In genomic region chr7:369981-370621, GRCh38 we compare ENCODE assay signal across 16 cellular contexts.
DNase-seq lines count a peak whose midpoint lies in the region; ATAC-seq and TF ChIP-seq lines count a peak whose summit lies in the region.
"Had no signal": no experiment of that assay in that cellular context is flagged by ENCODE, and none has a peak within 500 bp of the region (broad histone marks: within the 10 kb centered on the region; RNA-seq: fewer than 3 reads in every experiment).

No MANE protein-coding gene starts in this region.

- no peak overlapping the region for H2AFZ ChIP-seq in IMR-90 (replicated peaks; ENCODE audit: low read length, poor library complexity)
- H2AFZ ChIP-seq in neural progenitor cell (replicated peaks), result no peak overlapping the region
- no peak overlapping the region for H2AFZ ChIP-seq in GM23248

- TF ChIP-seq POLR2A in IMR-90 (IDR thresholded peaks at IDR 0.05; ENCODE audit: low read depth, low read length), result no peak

- H2BK5ac ChIP-seq in IMR-90 (ENCODE audit: low read depth, low read length, poor library complexity, severe bottlenecking), result no peak overlapping the region

- peak overlapping the region in 9 of 11 experiments; percentile 83 to 98 (median 92); a peak in 18 of 22 replicates for H3K4me2 ChIP-seq in BLaER1 treated with 17β-estradiol and CSF1 and Interleukin-3, amounts not matched to agents 10 nM and 100 nM
- H3K4me2 ChIP-seq in IMR-90 (ENCODE audit: low read depth, low read length), result no peak overlapping the region
- H3K4me2 ChIP-seq in neural progenitor cell, result no peak overlapping the region
- no peak overlapping the region for H3K4me2 ChIP-seq in GM23248 (ENCODE audit: unreplicated experiment)

- peak overlapping the region in 1 of 11 experiments; percentile 57; a peak in 1 of 22 replicates for H3K9ac ChIP-seq in BLaER1 treated with 17β-estradiol and CSF1 and Interleukin-3, amounts not matched to agents 10 nM and 100 nM
- no peak overlapping the region for H3K9ac ChIP-seq in IMR-90 (ENCODE audit: low read depth, low read length)
- H3K9ac ChIP-seq in neural progenitor cell, result no peak overlapping the region
- H3K9ac ChIP-seq in GM23248, result no peak overlapping the region

- no peak overlapping the region for H3K4me3 ChIP-seq in BLaER1 treated with 17β-estradiol and CSF1 and Interleukin-3, amounts not matched to agents 10 nM and 100 nM
- H3K4me3 ChIP-seq in IMR-90 (ENCODE audit: insufficient read depth, low read depth, low read length) (no peak overlapping the region), neural progenitor cell (no peak overlapping the region), GM23248 (no peak overlapping the region)

- no peak overlapping the region for H2BK20ac ChIP-seq in IMR-90 (ENCODE audit: low read depth, low read length)

- peak overlapping the region; percentile 28 for H2AK9ac ChIP-seq in IMR-90 (replicated peaks; ENCODE audit: low read depth, low read length, poor library complexity)

- no peak overlapping the region for H2AK5ac ChIP-seq in IMR-90 (ENCODE audit: low read depth, low read length)

- H3K36me3 ChIP-seq in BLaER1 treated with 17β-estradiol and CSF1 and Interleukin-3, amounts not matched to agents 10 nM and 100 nM, result no peaks in the 10 kb centered on the region
- H3K36me3 ChIP-seq in IMR-90 (ENCODE audit: control insufficient read depth, insufficient read depth, low read length) (no peaks in the 10 kb centered on the region), neural progenitor cell (no peaks in the 10 kb centered on the region), GM23248 (ENCODE audit: low read depth) (no peaks in the 10 kb centered on the region)

- no peak overlapping the region for H3K18ac ChIP-seq in IMR-90 (ENCODE audit: low read depth, low read length)

- no peak for ATAC-seq in IMR-90 (ENCODE audit: low read depth)
- ATAC-seq: Panc1 had no signal

- H3K56ac ChIP-seq in IMR-90 (ENCODE audit: extremely low read depth, insufficient read depth, low read length), result no peak overlapping the region

- no peak overlapping the region for H3K27ac Mint-ChIP-seq in neural progenitor cell
- H3K27ac Mint-ChIP-seq: activated T-helper 1 cell treated with anti-CD3 and anti-CD28 coated beads, Interleukin-12 subunit alpha, Interleukin-12 subunit beta, Interleukin-2, Interleukin-4 antibody, amounts not matched to agents 30 ng/mL and 10 ng/mL and 1 ng/mL, durations not matched to agents 14 hours and 24 hours and 36 hours; dendritic cell treated with granulocyte-macrophage colony-stimulating factor and Interleukin-4, amounts not matched to agents 40 ng/mL and 50 ng/mL, for 4 days had no signal

- no peak for TF ChIP-seq RAD21 in IMR-90 (IDR thresholded peaks at IDR 0.05; ENCODE audit: low read length)

- dilution Hi-C loops in IMR-90 (cut with HindIII; ENCODE audit: low sequenced_read_pairs, unreplicated experiment), result no loop called here

- peaks cover 6% of the 10 kb centered on the region for H3F3A ChIP-seq in neural progenitor cell (ENCODE audit: low read depth)
- H3F3A ChIP-seq in GM23248 (ENCODE audit: insufficient read depth), result no peaks in the 10 kb centered on the region

- H3K14ac ChIP-seq in IMR-90 (replicated peaks; ENCODE audit: low read depth, low read length), result no peak overlapping the region

- intact Hi-C loops in IMR-90 (cut with micrococcal nuclease), result no loop called here
- intact Hi-C loops in cardiac septum (cut with DNase I), result no loop called here

- no peaks in the 10 kb centered on the region for H3K36me3 Mint-ChIP-seq in neural progenitor cell

- POLR2A ChIA-PET in IMR-90 (lab: Charles Lee; ENCODE audit: unreplicated experiment), result no interaction called here

- no peak overlapping the region for H3K23ac ChIP-seq in IMR-90 (ENCODE audit: low read depth, low read length)

- H3K79me2 ChIP-seq in neural progenitor cell (ENCODE audit: low read depth) (no peaks in the 10 kb centered on the region), GM23248 (ENCODE audit: insufficient read depth) (no peaks in the 10 kb centered on the region)

- H2BK15ac ChIP-seq in IMR-90 (ENCODE audit: low read depth, low read length), result no peak overlapping the region

- no peak overlapping the region for H4K5ac ChIP-seq in IMR-90 (ENCODE audit: low read depth, low read length)

- no peaks in the 10 kb centered on the region for H3K9me3 Mint-ChIP-seq in neural progenitor cell
- H3K9me3 Mint-ChIP-seq: activated T-helper 1 cell treated with anti-CD3 and anti-CD28 coated beads, Interleukin-12 subunit alpha, Interleukin-12 subunit beta, Interleukin-2, Interleukin-4 antibody, amounts not matched to agents 30 ng/mL and 10 ng/mL and 1 ng/mL, durations not matched to agents 14 hours and 24 hours and 36 hours; dendritic cell treated with granulocyte-macrophage colony-stimulating factor and Interleukin-4, amounts not matched to agents 40 ng/mL and 50 ng/mL, for 4 days had no signal

- in situ Hi-C loops in IMR-90 (cut with MboI; ENCODE audit: low sequenced_read_pairs) (no loop called here), GM23248 (cut with MboI) (no loop called here)

- no peak overlapping the region for H4K8ac ChIP-seq in IMR-90 (ENCODE audit: low read depth in 2 of 2, low read length in 2 of 2)

- DNase-seq in IMR-90 (no peak), cardiac septum (ENCODE audit: low spot score) (peak; percentile 58), neural progenitor cell (ENCODE audit: low spot score) (no peak), cerebellar nuclear complex (lab: John Stamatoyannopoulos, UW) (no peak), NCI-H1092 treated with DMSO at 0.1 percent for 48 hours (lab: John Stamatoyannopoulos, UW) (no peak), RPMI8226 (no peak), GM23248 (no peak)
- DNase-seq: NCI-H1694 treated with DMSO at 0.1 percent for 48 hours; NCI-H524; nucleus accumbens; stimulated activated CD4-positive, alpha-beta T cell treated with anti-CD3 and anti-CD28 coated beads, Interleukin-12 subunit alpha, Interleukin-12 subunit beta, amount 100 ng/mL, for 4 hours had no signal

- WGBS in IMR-90 (ENCODE audit: extremely low coverage in 2 of 2, insufficient read length in 1 of 2), 2 experiments, result 90% methylated on average over 10 of the region's 26 CpGs; no CpG with 5 or more reads in 1 of the 2 experiments
- 76 to 79% methylated on average over 23 to 26 of the region's 26 CpGs for WGBS in GM23248 (ENCODE audit: low coverage in 1 of 2, low lambda C conversion rate in 2 of 2, missing lambda C conversion rate in 2 of 2), 2 experiments

- no peak overlapping the region for H3K4ac ChIP-seq in IMR-90 (ENCODE audit: low read depth, low read length)

- peak overlapping the region in 2 of 11 experiments; percentile 16 to 30; a peak in 2 of 22 replicates for H3K27ac ChIP-seq in BLaER1 treated with 17β-estradiol and CSF1 and Interleukin-3, amounts not matched to agents 10 nM and 100 nM
- H3K27ac ChIP-seq in IMR-90 (ENCODE audit: insufficient read depth, low read length), result no peak overlapping the region
- H3K27ac ChIP-seq in neural progenitor cell, result no peak overlapping the region
- H3K27ac ChIP-seq in GM23248, result no peak overlapping the region
- H3K27ac ChIP-seq: HL-60 had no signal

- no peaks in the 10 kb centered on the region for H3K9me2 ChIP-seq in GM23248 (ENCODE audit: insufficient read depth)

- H3K4me1 Mint-ChIP-seq in neural progenitor cell, result peaks cover 29% of the 10 kb centered on the region

- H3K4me3 Mint-ChIP-seq in neural progenitor cell, result peak overlapping the region; percentile 57
- H3K4me3 Mint-ChIP-seq: activated T-helper 1 cell treated with anti-CD3 and anti-CD28 coated beads, Interleukin-12 subunit alpha, Interleukin-12 subunit beta, Interleukin-2, Interleukin-4 antibody, amounts not matched to agents 30 ng/mL and 10 ng/mL and 1 ng/mL, durations not matched to agents 14 hours and 24 hours and 36 hours; dendritic cell treated with granulocyte-macrophage colony-stimulating factor and Interleukin-4, amounts not matched to agents 40 ng/mL and 50 ng/mL, for 4 days had no signal

- H3K79me1 ChIP-seq in IMR-90 (ENCODE audit: low read depth in 1 of 2, low read length in 2 of 2), result no peaks in the 10 kb centered on the region

- H2BK120ac ChIP-seq in IMR-90 (ENCODE audit: low read depth, low read length), result no peak overlapping the region

- H4K91ac ChIP-seq in IMR-90 (ENCODE audit: insufficient read depth, low read depth, low read length), result no peak overlapping the region

- H3K9me3 ChIP-seq in BLaER1 treated with 17β-estradiol and CSF1 and Interleukin-3, amounts not matched to agents 10 nM and 100 nM (replicated peaks in 1 of 11), result no peaks in the 10 kb centered on the region
- no peaks in the 10 kb centered on the region; the same call in 1 of the 2 replicates for H3K9me3 ChIP-seq in IMR-90 (ENCODE audit: control insufficient read depth, insufficient read depth, low read length)
- no peaks in the 10 kb centered on the region for H3K9me3 ChIP-seq in neural progenitor cell (ENCODE audit: low read depth)
- no peaks in the 10 kb centered on the region for H3K9me3 ChIP-seq in GM23248 (ENCODE audit: low read depth)

- H4K20me1 ChIP-seq in BLaER1 treated with 17β-estradiol and CSF1 and Interleukin-3, amounts not matched to agents 10 nM and 100 nM, result peaks cover 0 to 32% (median 0%) of the 10 kb centered on the region in 11 experiments; a peak in 4 of 22 replicates
- no peaks in the 10 kb centered on the region; the same call in 1 of the 2 replicates for H4K20me1 ChIP-seq in IMR-90 (ENCODE audit: insufficient read depth, low read length)
- no peaks in the 10 kb centered on the region for H4K20me1 ChIP-seq in neural progenitor cell (ENCODE audit: low read depth)
- no peaks in the 10 kb centered on the region for H4K20me1 ChIP-seq in GM23248 (ENCODE audit: insufficient read depth)

- 0 out of 2 replicates have a peak, but pooled peaks cover 4% of the 10 kb centered on the region for H3K9me1 ChIP-seq in IMR-90 (ENCODE audit: insufficient read depth, low read length)

- peaks cover 0 to 60% (median 5%) of the 10 kb centered on the region in 11 experiments; a peak in 13 of 22 replicates for H3K27me3 ChIP-seq in BLaER1 treated with 17β-estradiol and CSF1 and Interleukin-3, amounts not matched to agents 10 nM and 100 nM
- H3K27me3 ChIP-seq in IMR-90 (ENCODE audit: control insufficient read depth, insufficient read depth, low read length), result peaks cover 30% of the 10 kb centered on the region
- H3K27me3 ChIP-seq in neural progenitor cell, result no peaks in the 10 kb centered on the region
- H3K27me3 ChIP-seq in GM23248 (replicated peaks; ENCODE audit: insufficient read depth), result peaks cover 30% of the 10 kb centered on the region

- H3K27me3 Mint-ChIP-seq in neural progenitor cell (ENCODE audit: insufficient read depth, low read depth), result peaks cover 9% of the 10 kb centered on the region

- no TSS peak for BruUV-seq in IMR-90 (replicated peaks; lab: Mats Ljungman, UMichigan)

- CTCF ChIA-PET in IMR-90 (lab: Yijun Ruan, JAX), result no interaction called here

- no peak for TF ChIP-seq CTCF in IMR-90 (conservative IDR thresholded peaks at IDR 0.05; ENCODE audit: low read depth, low read length)
- peak; percentile 19 for TF ChIP-seq CTCF in neural progenitor cell (IDR thresholded peaks at IDR 0.05)

- peaks cover 58 to 93% (median 90%) of the 10 kb centered on the region in 10 experiments for H3K4me1 ChIP-seq in BLaER1 treated with 17β-estradiol and CSF1 and Interleukin-3, amounts not matched to agents 10 nM and 100 nM
- no peaks in the 10 kb centered on the region for H3K4me1 ChIP-seq in IMR-90 (ENCODE audit: control insufficient read depth, insufficient read depth, low read length)
- peaks cover 18% of the 10 kb centered on the region for H3K4me1 ChIP-seq in neural progenitor cell
- H3K4me1 ChIP-seq in GM23248 (ENCODE audit: insufficient read depth), result no peaks in the 10 kb centered on the region; the same call in 1 of the 2 replicates

Comparison
In these comparisons a context has a peak if more than half of its experiments do, and no peak if none do; other contexts are left out.
1. H3K4me2 ChIP-seq: peak in BLaER1 treated with 17β-estradiol and CSF1 and Interleukin-3, amounts not matched to agents 10 nM and 100 nM (9 of 11); none in IMR-90 (single experiment), neural progenitor cell (single experiment) and GM23248 (single experiment).